27 cellular contexts compared by ENCODE assay signal in the genomic region with DNA sequence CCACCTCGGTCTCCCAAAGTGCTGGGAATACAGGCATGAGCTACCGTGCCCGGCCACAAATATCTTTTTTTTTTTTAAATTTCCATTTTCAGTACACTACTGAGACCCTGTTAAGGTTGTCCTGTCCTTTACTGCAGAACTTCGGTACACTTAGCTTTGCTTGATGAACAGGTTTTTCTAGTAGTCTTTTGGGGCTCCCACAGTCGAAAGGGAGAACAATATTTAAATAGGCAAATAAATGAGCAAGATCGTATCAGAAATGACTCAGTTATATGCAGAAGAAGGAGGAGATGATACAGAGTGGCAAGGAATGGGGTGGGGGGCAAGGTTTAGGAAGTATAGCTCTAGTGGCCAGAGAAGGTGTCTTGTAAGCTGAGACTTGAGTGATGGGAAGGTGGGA. TPM values are rescaled to one million over a fixed set of nuclear protein-coding genes. Genes with fewer than 3 reads are reported as not detected.
"Had no signal": no experiment of that assay in that cellular context is flagged by ENCODE, and none has a peak within 500 bp of the region (broad histone marks: within the 10 kb centered on the region; RNA-seq: fewer than 3 reads in every experiment).

No MANE protein-coding gene starts in this region.

- DNase-seq: activated B cell treated with CpG ODN at 0.5 μM for 24 hours; activated CD4-positive, alpha-beta T cell treated with anti-CD3 and anti-CD28 coated beads for 48 hours; activated CD4-positive, alpha-beta T cell treated with anti-CD3 and anti-CD28 coated beads, Interleukin-2, amount 50 U/mL, for 1 hour; activated CD4-positive, alpha-beta T cell treated with anti-CD3 and anti-CD28 coated beads, Interleukin-2, amount 50 U/mL, for 48 hours; activated CD8-positive, alpha-beta memory T cell treated with anti-CD3 and anti-CD28 coated beads for 24 hours; activated CD8-positive, alpha-beta T cell treated with anti-CD3 and anti-CD28 coated beads for 36 hours; activated effector memory CD4-positive, alpha-beta T cell treated with anti-CD3 and anti-CD28 coated beads, Interleukin-2, amount 50 U/mL, for 16 hours; activated naive CD4-positive, alpha-beta T cell treated with anti-CD3 and anti-CD28 coated beads for 36 hours; activated naive CD8-positive, alpha-beta T cell treated with anti-CD3 and anti-CD28 coated beads for 36 hours; activated naive CD8-positive, alpha-beta T cell treated with anti-CD3 and anti-CD28 coated beads, Interleukin-2, amount 50 U/mL, for 24 hours; activated T-cell treated with anti-CD3 and anti-CD28 coated beads, Interleukin-2, amount 50 U/mL, for 4 hours; adrenal gland; amygdala; aorta; body of pancreas; caudate nucleus; effector CD8-positive, alpha-beta T cell; esophagus squamous epithelium; T-helper 17 cell; T1000; WERI-Rb-1 had no signal

- H3K36me3 Mint-ChIP-seq: activated naive CD4-positive, alpha-beta T cell treated with anti-CD3 and anti-CD28 coated beads, Interleukin-2, amount 50 U/mL, for 24 hours; activated naive CD8-positive, alpha-beta T cell treated with anti-CD3 and anti-CD28 coated beads for 36 hours had no signal

- H3K4me3 Mint-ChIP-seq: activated B cell treated with CpG ODN at 0.5 μM for 24 hours; activated CD8-positive, alpha-beta T cell treated with anti-CD3 and anti-CD28 coated beads for 36 hours; activated naive CD4-positive, alpha-beta T cell treated with anti-CD3 and anti-CD28 coated beads for 36 hours; activated naive CD4-positive, alpha-beta T cell treated with anti-CD3 and anti-CD28 coated beads, Interleukin-2, amount 50 U/mL, for 24 hours; activated naive CD8-positive, alpha-beta T cell treated with anti-CD3 and anti-CD28 coated beads for 36 hours; activated naive CD8-positive, alpha-beta T cell treated with anti-CD3 and anti-CD28 coated beads, Interleukin-2, amount 50 U/mL, for 24 hours; activated T-cell treated with anti-CD3 and anti-CD28 coated beads, Interleukin-2, amount 50 U/mL, for 4 hours; T-helper 17 cell; T-helper 2 cell treated with Interferon-gamma antibody and Interleukin-4, amounts not matched to agents 5 μg/mL and 100 μg/mL, for 36 hours had no signal

- H3K27ac ChIP-seq: adrenal gland, body of pancreas, epithelial cell of prostate, esophagus squamous epithelium, WERI-Rb-1 had no signal

- H3K27ac Mint-ChIP-seq: activated B cell treated with CpG ODN at 0.5 μM for 24 hours; activated CD8-positive, alpha-beta T cell treated with anti-CD3 and anti-CD28 coated beads for 36 hours; activated naive CD4-positive, alpha-beta T cell treated with anti-CD3 and anti-CD28 coated beads for 36 hours; activated naive CD4-positive, alpha-beta T cell treated with anti-CD3 and anti-CD28 coated beads, Interleukin-2, amount 50 U/mL, for 24 hours; activated naive CD8-positive, alpha-beta T cell treated with anti-CD3 and anti-CD28 coated beads for 36 hours; activated naive CD8-positive, alpha-beta T cell treated with anti-CD3 and anti-CD28 coated beads, Interleukin-2, amount 50 U/mL, for 24 hours; activated T-helper 2 cell treated with anti-CD3 and anti-CD28 coated beads, Interferon-gamma antibody, Interleukin-2, Interleukin-4, amounts not matched to agents 10 μg/mL and 5 μg/mL and 100 μg/mL, durations not matched to agents 14 hours and 24 hours and 36 hours; T-helper 17 cell; T-helper 2 cell treated with Interferon-gamma antibody and Interleukin-4, amounts not matched to agents 5 μg/mL and 100 μg/mL, for 36 hours had no signal

- H3K9me3 Mint-ChIP-seq: activated naive CD4-positive, alpha-beta T cell treated with anti-CD3 and anti-CD28 coated beads for 36 hours; activated T-helper 2 cell treated with anti-CD3 and anti-CD28 coated beads, Interferon-gamma antibody, Interleukin-2, Interleukin-4, amounts not matched to agents 10 μg/mL and 5 μg/mL and 100 μg/mL, durations not matched to agents 14 hours and 24 hours and 36 hours; T-helper 2 cell treated with Interferon-gamma antibody and Interleukin-4, amounts not matched to agents 5 μg/mL and 100 μg/mL, for 36 hours had no signal

- H3K4me3 ChIP-seq: adrenal gland, body of pancreas, esophagus squamous epithelium had no signal

- H3K27me3 Mint-ChIP-seq: activated B cell treated with CpG ODN at 0.5 μM for 24 hours had no signal

- ATAC-seq: activated CD4-positive, CD25-positive, alpha-beta regulatory T cell treated with anti-CD3 and anti-CD28 coated beads, Interleukin-2, amount 50 U/mL, for 24 hours; activated CD8-positive, alpha-beta T cell treated with anti-CD3 and anti-CD28 coated beads for 36 hours; activated naive CD8-positive, alpha-beta T cell treated with anti-CD3 and anti-CD28 coated beads, Interleukin-2, amount 50 U/mL, for 24 hours; activated T-cell treated with anti-CD3 and anti-CD28 coated beads, Interleukin-2, amount 50 U/mL, for 4 hours; body of pancreas; T-helper 17 cell had no signal

- H3K4me1 Mint-ChIP-seq: activated B cell treated with CpG ODN at 0.5 μM for 24 hours; activated naive CD4-positive, alpha-beta T cell treated with anti-CD3 and anti-CD28 coated beads, Interleukin-2, amount 50 U/mL, for 24 hours; activated naive CD8-positive, alpha-beta T cell treated with anti-CD3 and anti-CD28 coated beads for 36 hours; activated naive CD8-positive, alpha-beta T cell treated with anti-CD3 and anti-CD28 coated beads, Interleukin-2, amount 50 U/mL, for 24 hours; T-helper 17 cell had no signal

RNA-seq across cellular contexts. Expression of gene MSX2, which starts 52.7 kb away (rescaled TPM):
- total RNA-seq: activated B cell treated with CpG ODN at 0.5 μM for 24 hours; activated CD8-positive, alpha-beta T cell treated with anti-CD3 and anti-CD28 coated beads for 36 hours; activated naive CD4-positive, alpha-beta T cell treated with anti-CD3 and anti-CD28 coated beads for 36 hours; activated naive CD8-positive, alpha-beta T cell treated with anti-CD3 and anti-CD28 coated beads for 36 hours; activated T-helper 2 cell treated with anti-CD3 and anti-CD28 coated beads, Interferon-gamma antibody, Interleukin-2, Interleukin-4, amounts not matched to agents 10 μg/mL and 5 μg/mL and 100 μg/mL, durations not matched to agents 14 hours and 24 hours and 36 hours; body of pancreas; endothelial cell of umbilical vein had no signal
